11 cellular contexts compared by ENCODE assay signal in genomic region chr7:148622887-148623585, GRCh38. TPM values are rescaled to one million over a fixed set of nuclear protein-coding genes. Genes with fewer than 3 reads are reported as not detected.
A peak's percentile ranks its signal among the peaks of the same experiment; 100 is the strongest.
DNase-seq lines count a peak whose midpoint lies in the region; FAIRE-seq and TF ChIP-seq lines count a peak whose summit lies in the region.
"Had no signal": no experiment of that assay in that cellular context is flagged by ENCODE, and none has a peak within 500 bp of the region (broad histone marks: within the 10 kb centered on the region; RNA-seq: fewer than 3 reads in every experiment).

No MANE protein-coding gene starts in this region.

- intact Hi-C loops in head of caudate nucleus (cut with DNase I) = no loop called here

- no peak for TF ChIP-seq CTCF in D721Med (IDR thresholded peaks at IDR 0.05; ENCODE audit: insufficient read depth, missing control alignments)

- FAIRE-seq in D721Med (lab: Jason Lieb, UNC) = peak; percentile 46

- no peak for DNase-seq in D721Med (ENCODE audit: insufficient read length, low spot score)
- peak in 2 of 3 experiments; percentile 65 to 90 for DNase-seq in NCI-H1417 (lab: John Stamatoyannopoulos, UW)
- DNase-seq in SHP77 (lab: John Stamatoyannopoulos, UW) = peak; percentile 32 to 70
- DNase-seq in head of caudate nucleus = peak in 22 of 42 donors; percentile 4 to 53 (median 12)
- no peak for DNase-seq in middle frontal gyrus (ENCODE audit: extremely low spot score, low spot score)
- DNase-seq in activated gamma-delta T cell treated with Interleukin-2 at 50 U/mL for 16 hours = no peak
- DNase-seq in dermis blood vessel endothelial cell = no peak
- DNase-seq in ureter (ENCODE audit: low spot score) = no peak
- DNase-seq: activated CD8-positive, alpha-beta memory T cell treated with anti-CD3 and anti-CD28 coated beads for 24 hours; activated naive CD8-positive, alpha-beta T cell treated with anti-CD3 and anti-CD28 coated beads for 36 hours had no signal

RNA-seq across cellular contexts. Expression of gene C7orf33, which starts 32.5 kb away (rescaled TPM):
- total RNA-seq in dermis blood vessel endothelial cell (not detected in 2 replicates), ureter (not detected)
- total RNA-seq: activated naive CD8-positive, alpha-beta T cell treated with anti-CD3 and anti-CD28 coated beads for 36 hours; OCI-LY7 had no signal

Comparison
In these comparisons a context has a peak if more than half of its experiments do, and no peak if none do; other contexts are left out.
1. DNase-seq: peak in NCI-H1417 (2 of 3), SHP77 (2 of 2) and head of caudate nucleus (22 of 42); none in D721Med (single experiment), middle frontal gyrus (single experiment), activated gamma-delta T cell treated with Interleukin-2 at 50 U/mL for 16 hours (single experiment), dermis blood vessel endothelial cell (single experiment) and ureter (single experiment).